8 cellular contexts compared by ENCODE assay signal in genomic region chr17:2122641-2123302, GRCh38.
DNase-seq lines count a peak whose midpoint lies in the region; ATAC-seq and TF ChIP-seq lines count a peak whose summit lies in the region.

No MANE protein-coding gene starts in this region.

- peak overlapping the region; percentile 31 for H2AFZ ChIP-seq in mesenchymal stem cell (ENCODE audit: low read depth, low read length)

- peak overlapping the region; percentile 83 for H4K91ac ChIP-seq in mesenchymal stem cell (ENCODE audit: low read length)

- ATAC-seq in GM18505 (IDR thresholded peaks at IDR 0.05; ENCODE audit: unreplicated experiment): no peak

- H3K4me1 ChIP-seq in mesenchymal stem cell (ENCODE audit: control insufficient read depth, insufficient read depth, low read depth, low read length) (peaks cover 3% of the 10 kb centered on the region), vagina (peaks cover 31% of the 10 kb centered on the region)

- H3K4me3 ChIP-seq in mesenchymal stem cell (ENCODE audit: insufficient read depth in 1 of 2, low read depth in 1 of 2, low read length in 2 of 2) (peak overlapping the region; percentile 7 to 22), vagina (peak overlapping the region in 1 of 2 donors; percentile 12)

- H3K36me3 ChIP-seq in mesenchymal stem cell (ENCODE audit: control insufficient read depth in 1 of 2, insufficient read depth in 2 of 2, low read depth in 1 of 2, low read length in 2 of 2) (peaks cover 19 to 22% of the 10 kb centered on the region in 2 experiments), vagina (no peaks in the 10 kb centered on the region)

- peak overlapping the region in 1 of 2 experiments; percentile 70 for H3K23ac ChIP-seq in mesenchymal stem cell (ENCODE audit: low read length in 2 of 2)

- DNase-seq in GF-D8 (lab: John Stamatoyannopoulos, UW) (peak; percentile 68), NCI-H2227 treated with DMSO at 0.1 percent for 48 hours (lab: John Stamatoyannopoulos, UW) (peak; percentile 1), mesenchymal stem cell (peak; percentile 57), vagina (ENCODE audit: extremely low spot score in 2 of 2) (no peak), germinal center (ENCODE audit: low spot score) (no peak), cerebellar nuclear complex (lab: John Stamatoyannopoulos, UW) (no peak)

- H3K27me3 ChIP-seq in mesenchymal stem cell (ENCODE audit: control insufficient read depth in 1 of 2, insufficient read depth in 1 of 2, low read length in 2 of 2) (no peaks in the 10 kb centered on the region), vagina (no peaks in the 10 kb centered on the region)

- H3K18ac ChIP-seq in mesenchymal stem cell (ENCODE audit: low read depth in 1 of 2, low read length in 2 of 2): peak overlapping the region; percentile 26 to 90

- no peaks in the 10 kb centered on the region for H3K27me3 Mint-ChIP-seq in dendritic cell treated with granulocyte-macrophage colony-stimulating factor and Interleukin-4, amounts not matched to agents 40 ng/mL and 50 ng/mL, for 4 days

- peaks cover 25% of the 10 kb centered on the region for H3K79me1 ChIP-seq in mesenchymal stem cell (replicated peaks; ENCODE audit: low read length, poor library complexity, severe bottlenecking)

- no peaks in the 10 kb centered on the region for H3K9me3 Mint-ChIP-seq in dendritic cell treated with granulocyte-macrophage colony-stimulating factor and Interleukin-4, amounts not matched to agents 40 ng/mL and 50 ng/mL, for 4 days

- H2AK5ac ChIP-seq in mesenchymal stem cell (ENCODE audit: low read length, severe bottlenecking): no peak overlapping the region

- H3K4me2 ChIP-seq in mesenchymal stem cell (ENCODE audit: low read length, poor library complexity, severe bottlenecking): no peak overlapping the region

- peak overlapping the region; percentile 65 to 96 for H2BK12ac ChIP-seq in mesenchymal stem cell (ENCODE audit: low read length in 2 of 2)

- H4K8ac ChIP-seq in mesenchymal stem cell (ENCODE audit: low read length): peak overlapping the region; percentile 70

- peak overlapping the region; percentile 66 to 97 for H3K4ac ChIP-seq in mesenchymal stem cell (ENCODE audit: low read depth in 1 of 2, low read length in 2 of 2)

- WGBS in mesenchymal stem cell: 88% methylated on average over 16 of the region's 16 CpGs

- peaks cover 15% of the 10 kb centered on the region for H3K36me3 Mint-ChIP-seq in dendritic cell treated with granulocyte-macrophage colony-stimulating factor and Interleukin-4, amounts not matched to agents 40 ng/mL and 50 ng/mL, for 4 days (ENCODE audit: low read depth)

- TF ChIP-seq POLR2A in vagina (IDR thresholded peaks at IDR 0.05): no peak
- no peak for TF ChIP-seq POLR2A in GM18505 (IDR thresholded peaks at IDR 0.05; ENCODE audit: borderline replicate concordance, extremely low read depth, insufficient read depth, insufficient read length)

- intact Hi-C loops in dendritic cell treated with granulocyte-macrophage colony-stimulating factor and Interleukin-4, amounts not matched to agents 40 ng/mL and 50 ng/mL, for 4 days (cut with micrococcal nuclease): loop anchor here (1.0 to 2.0 kb wide), 2 partner anchors 34 to 35 kb away; no protein-coding TSS in a partner anchor
- intact Hi-C loops in vagina (cut with DNase I): no loop called here

- H3K27ac ChIP-seq in mesenchymal stem cell (ENCODE audit: low read length, poor library complexity, severe bottlenecking): no peak overlapping the region
- peak overlapping the region; percentile 73 for H3K27ac ChIP-seq in vagina

- H3K4me1 Mint-ChIP-seq in dendritic cell treated with granulocyte-macrophage colony-stimulating factor and Interleukin-4, amounts not matched to agents 40 ng/mL and 50 ng/mL, for 4 days (ENCODE audit: low read depth): peaks cover 65% of the 10 kb centered on the region

- no peak overlapping the region for H2BK5ac ChIP-seq in mesenchymal stem cell (ENCODE audit: low read depth, low read length, poor library complexity, severe bottlenecking)

- peak overlapping the region; percentile 62 for H3K4me3 Mint-ChIP-seq in dendritic cell treated with granulocyte-macrophage colony-stimulating factor and Interleukin-4, amounts not matched to agents 40 ng/mL and 50 ng/mL, for 4 days

- H2BK15ac ChIP-seq in mesenchymal stem cell (ENCODE audit: low read depth, poor library complexity, severe bottlenecking): no peak overlapping the region

- no peaks in the 10 kb centered on the region for H3K9me3 ChIP-seq in mesenchymal stem cell (ENCODE audit: control insufficient read depth, low read length)
- H3K9me3 ChIP-seq in vagina: no peaks in the 10 kb centered on the region

- no peak for TF ChIP-seq CTCF in vagina (IDR thresholded peaks at IDR 0.05)

- peak overlapping the region; percentile 90 for H3K27ac Mint-ChIP-seq in dendritic cell treated with granulocyte-macrophage colony-stimulating factor and Interleukin-4, amounts not matched to agents 40 ng/mL and 50 ng/mL, for 4 days

- no peak overlapping the region for H2BK120ac ChIP-seq in mesenchymal stem cell (ENCODE audit: low read depth, low read length)

- H3K9ac ChIP-seq in mesenchymal stem cell (ENCODE audit: low read length): peak overlapping the region; percentile 75

- peak overlapping the region in 1 of 2 experiments; percentile 91 for H3K14ac ChIP-seq in mesenchymal stem cell (ENCODE audit: low read length in 2 of 2)

Comparison
In these comparisons a context has a peak if more than half of its experiments do, and no peak if none do; other contexts are left out.
1. DNase-seq: peak in GF-D8 (single experiment), NCI-H2227 treated with DMSO at 0.1 percent for 48 hours (single experiment) and mesenchymal stem cell (single experiment); none in vagina (0 of 2), germinal center (single experiment) and cerebellar nuclear complex (0 of 2).